29 cellular contexts compared by ENCODE assay signal in genomic region chr2:145736901-145737300, GRCh38.
"Had no signal": no experiment of that assay in that cellular context is flagged by ENCODE, and none has a peak within 500 bp of the region (broad histone marks: within the 10 kb centered on the region; RNA-seq: fewer than 3 reads in every experiment).

No MANE protein-coding gene starts in this region.

- H3K27me3 Mint-ChIP-seq: memory B cell; stimulated activated memory B cell treated with anti-CD40 and anti-IgM and Interleukin-4, amounts not matched to agents 10 μg/mL and 1 μg/mL and 100 μg/mL, for 72 hours; type B pancreatic cell had no signal

- H3K9me3 Mint-ChIP-seq: memory B cell; natural killer cell; stimulated activated memory B cell treated with anti-CD40 and anti-IgM and Interleukin-4, amounts not matched to agents 10 μg/mL and 1 μg/mL and 100 μg/mL, for 72 hours; type B pancreatic cell had no signal

- H3K4me1 Mint-ChIP-seq: natural killer cell had no signal

- H3K4me3 Mint-ChIP-seq: memory B cell; natural killer cell; stimulated activated memory B cell treated with anti-CD40 and anti-IgM and Interleukin-4, amounts not matched to agents 10 μg/mL and 1 μg/mL and 100 μg/mL, for 72 hours; type B pancreatic cell had no signal

- H3K27ac Mint-ChIP-seq: memory B cell; natural killer cell; stimulated activated memory B cell treated with anti-CD40 and anti-IgM and Interleukin-4, amounts not matched to agents 10 μg/mL and 1 μg/mL and 100 μg/mL, for 72 hours; type B pancreatic cell had no signal

- H3K27me3 ChIP-seq: dorsolateral prefrontal cortex, heart right ventricle, ovary, sigmoid colon, spleen, testis, tibial artery had no signal

- H3K36me3 Mint-ChIP-seq: memory B cell; natural killer cell; stimulated activated memory B cell treated with anti-CD40 and anti-IgM and Interleukin-4, amounts not matched to agents 10 μg/mL and 1 μg/mL and 100 μg/mL, for 72 hours; type B pancreatic cell had no signal

- DNase-seq: dorsolateral prefrontal cortex; effector CD4-positive, alpha-beta T cell; foreskin melanocyte; glutamatergic neuron; heart right ventricle; hippocampal formation; islet precursor cell; kidney glomerular epithelial cell; left colon; left ventricle myocardium superior; lower lobe of right lung; natural killer cell; occipital lobe; ovary; posterior cingulate gyrus; psoas muscle; right cardiac atrium; sigmoid colon; spleen; stimulated activated CD4-positive, alpha-beta T cell treated with anti-CD3 and anti-CD28 coated beads, Interleukin-4, amount 100 ng/mL, for 4 hours; stimulated activated naive CD8-positive, alpha-beta T cell treated with anti-CD3 and anti-CD28 coated beads, Interleukin-15, Interleukin-2, amounts not matched to agents 100 U/mL and 50 U/mL, for 24 hours; substantia nigra; testis; tibial artery had no signal

- H3K27ac ChIP-seq: dorsolateral prefrontal cortex, epithelial cell of prostate, heart right ventricle, lower lobe of right lung, ovary, psoas muscle, sigmoid colon, skin epidermis, spleen, testis, tibial artery had no signal

- H3K9me3 ChIP-seq: lower lobe of right lung, ovary, psoas muscle, sigmoid colon, spleen, testis, tibial artery had no signal

- H3K4me3 ChIP-seq: dorsolateral prefrontal cortex, heart right ventricle, lower lobe of right lung, ovary, psoas muscle, sigmoid colon, skin epidermis, spleen, testis, tibial artery had no signal

- H3K36me3 ChIP-seq: heart right ventricle, lower lobe of right lung, ovary, sigmoid colon, spleen, tibial artery had no signal

- H3K4me1 ChIP-seq: lower lobe of right lung, psoas muscle, sigmoid colon, testis, tibial artery had no signal
